ENCODE assay signal across 1 cellular context in the genomic region with DNA sequence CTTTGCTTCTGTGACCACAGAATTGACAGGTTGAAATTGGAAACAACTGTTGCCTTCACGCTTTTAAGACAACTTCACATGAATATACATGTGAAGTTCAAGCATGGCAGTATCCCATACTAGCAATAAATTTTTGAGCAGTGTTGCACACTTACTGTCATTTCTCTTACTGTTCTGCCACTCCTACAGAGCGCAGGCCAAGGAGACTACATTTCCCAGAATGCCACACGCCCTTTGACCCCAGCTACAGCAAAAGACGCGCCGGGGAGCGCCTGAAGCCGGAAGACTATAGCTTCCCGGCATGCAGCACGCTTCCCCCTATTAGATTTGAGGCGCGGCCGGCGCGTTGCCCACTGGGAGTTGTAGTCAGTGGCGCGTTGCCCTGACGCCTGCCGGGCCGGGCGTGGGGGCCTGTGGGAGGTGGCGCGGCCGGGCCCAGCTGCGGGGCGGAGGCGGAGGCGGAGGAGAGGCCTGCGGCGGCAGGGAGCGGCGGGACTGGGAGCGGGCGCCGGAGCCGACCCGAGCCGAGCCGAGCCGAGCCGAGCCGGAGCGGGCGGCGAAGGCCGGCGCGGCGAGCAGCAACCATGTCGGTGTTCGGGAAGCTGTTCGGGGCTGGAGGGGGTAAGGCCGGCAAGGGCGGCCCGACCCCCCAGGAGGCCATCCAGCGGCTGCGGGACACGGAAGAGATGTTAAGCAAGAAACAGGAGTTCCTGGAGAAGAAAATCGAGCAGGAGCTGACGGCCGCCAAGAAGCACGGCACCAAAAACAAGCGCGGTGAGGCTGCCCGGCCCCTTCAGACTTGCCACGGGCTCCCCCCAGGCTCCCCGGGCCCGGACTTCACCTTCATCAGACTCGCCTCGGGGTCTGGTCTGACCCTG.
TF ChIP-seq lines count a peak whose summit lies in the region.

CHMP4B (plus strand) TSS at position 464 of the 878 bp plus-strand sequence; CDS start at position 585, 121 bp downstream.

TF ChIP-seq in GM12878, 131 proteins besides CTCF, POLR2A, EP300 and RAD21 (continued from another document):
- TF ChIP-seq NKRF (conservative IDR thresholded peaks at IDR 0.05), result peak; percentile 95
- TF ChIP-seq, protein P1, sequence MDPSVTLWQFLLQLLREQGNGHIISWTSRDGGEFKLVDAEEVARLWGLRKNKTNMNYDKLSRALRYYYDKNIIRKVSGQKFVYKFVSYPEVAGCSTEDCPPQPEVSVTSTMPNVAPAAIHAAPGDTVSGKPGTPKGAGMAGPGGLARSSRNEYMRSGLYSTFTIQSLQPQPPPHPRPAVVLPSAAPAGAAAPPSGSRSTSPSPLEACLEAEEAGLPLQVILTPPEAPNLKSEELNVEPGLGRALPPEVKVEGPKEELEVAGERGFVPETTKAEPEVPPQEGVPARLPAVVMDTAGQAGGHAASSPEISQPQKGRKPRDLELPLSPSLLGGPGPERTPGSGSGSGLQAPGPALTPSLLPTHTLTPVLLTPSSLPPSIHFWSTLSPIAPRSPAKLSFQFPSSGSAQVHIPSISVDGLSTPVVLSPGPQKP (IDR thresholded peaks at IDR 0.05; ENCODE audit: low read depth, low read length), result peak; percentile 79
- peak in 1 of 2 experiments; percentile 84; a peak in 2 of 4 replicates for TF ChIP-seq SRF (IDR thresholded peaks at IDR 0.05; ENCODE audit: low read depth in 2 of 2, low read length in 2 of 2)
- peak; percentile 75 for TF ChIP-seq PKNOX1 (IDR thresholded peaks at IDR 0.05)
- peak; percentile 75; the same call in 1 of the 2 replicates for TF ChIP-seq SMARCA5 (IDR thresholded peaks at IDR 0.05)
- TF ChIP-seq PML (IDR thresholded peaks at IDR 0.05; ENCODE audit: low read length), result no peak
- no peak for TF ChIP-seq STAT3 (IDR thresholded peaks at IDR 0.05; ENCODE audit: low read depth, low read length)
- TF ChIP-seq ZNF274 (IDR thresholded peaks at IDR 0.05; ENCODE audit: insufficient read depth, insufficient read length), result no peak
- TF ChIP-seq, protein P2, sequence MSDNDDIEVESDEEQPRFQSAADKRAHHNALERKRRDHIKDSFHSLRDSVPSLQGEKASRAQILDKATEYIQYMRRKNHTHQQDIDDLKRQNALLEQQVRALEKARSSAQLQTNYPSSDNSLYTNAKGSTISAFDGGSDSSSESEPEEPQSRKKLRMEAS (IDR thresholded peaks at IDR 0.05; ENCODE audit: low read depth, low read length), result peak; percentile 33; the same call in 1 of the 2 replicates
- TF ChIP-seq POU2F2 (IDR thresholded peaks at IDR 0.05; ENCODE audit: borderline replicate concordance, low read depth, low read length), result peak; percentile 66; the same call in 1 of the 3 replicates
- peak; percentile 100 for TF ChIP-seq CREB1 (IDR thresholded peaks at IDR 0.05; ENCODE audit: low read depth)
